In the genomic region with DNA sequence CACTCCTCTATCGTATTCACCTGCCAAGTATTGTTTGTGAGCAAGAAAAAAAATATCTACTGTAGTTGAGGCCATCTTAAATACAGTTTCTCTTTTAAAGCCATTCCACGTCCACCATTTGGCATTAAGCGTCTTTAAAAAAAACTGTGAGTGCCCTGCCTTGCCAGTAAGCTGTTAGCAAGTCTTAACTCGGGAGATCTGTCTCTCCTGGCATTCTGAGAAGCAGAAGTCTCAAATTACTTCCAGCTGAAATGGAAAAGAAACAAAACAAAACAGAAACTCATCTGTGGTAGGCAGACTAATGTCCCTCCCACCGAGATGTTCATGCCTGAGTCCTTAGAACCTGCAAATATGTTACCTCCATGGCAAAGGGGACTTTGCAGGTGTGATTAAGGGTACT, we compare ENCODE assay signal across 10 cellular contexts.
DNase-seq lines count a peak whose midpoint lies in the region; ATAC-seq and TF ChIP-seq lines count a peak whose summit lies in the region.
"Had no signal": no experiment of that assay in that cellular context is flagged by ENCODE, and none has a peak within 500 bp of the region (broad histone marks: within the 10 kb centered on the region; RNA-seq: fewer than 3 reads in every experiment).

No MANE protein-coding gene starts in this region.

- TF ChIP-seq CTCF in RWPE2 (IDR thresholded peaks at IDR 0.05; ENCODE audit: poor library complexity, severe bottlenecking) = no peak
- no peak for TF ChIP-seq CTCF in prostate gland (IDR thresholded peaks at IDR 0.05)
- TF ChIP-seq CTCF in GM23338 (conservative IDR thresholded peaks at IDR 0.05; ENCODE audit: low read depth in 2 of 2) = no peak
- no peak for TF ChIP-seq CTCF in BE2C (IDR thresholded peaks at IDR 0.05; ENCODE audit: low read depth, low read length)

- no peak overlapping the region for H3K4me3 Mint-ChIP-seq in activated T-helper 17 cell treated with anti-CD3 and anti-CD28 coated beads, Interleukin-2, amount 50 U/mL, for 72 hours
- H3K4me3 Mint-ChIP-seq in GM23338 = no peak overlapping the region
- H3K4me3 Mint-ChIP-seq: stimulated activated naive CD8-positive, alpha-beta T cell treated with anti-CD3 and anti-CD28 coated beads, Interleukin-15, Interleukin-2, amounts not matched to agents 100 ng/mL and 50 ng/mL, for 24 hours had no signal

- no peaks in the 10 kb centered on the region for H3K9me2 ChIP-seq in GM23338 (ENCODE audit: insufficient read depth)

- H4K20me1 ChIP-seq in GM23338 (replicated peaks; ENCODE audit: insufficient read depth) = no peaks in the 10 kb centered on the region

- H3K27me3 ChIP-seq in RWPE2 (ENCODE audit: insufficient read depth, poor library complexity, severe bottlenecking) (no peaks in the 10 kb centered on the region), prostate gland (replicated peaks; ENCODE audit: insufficient read depth) (no peaks in the 10 kb centered on the region), GM23338 (ENCODE audit: insufficient read depth) (no peaks in the 10 kb centered on the region), BE2C (no peaks in the 10 kb centered on the region)
- H3K27me3 ChIP-seq: dorsolateral prefrontal cortex had no signal

- H3K27ac ChIP-seq in RWPE2 (ENCODE audit: poor library complexity, severe bottlenecking) (peak overlapping the region; percentile 79), prostate gland (peak overlapping the region; percentile 84 to 90), GM23338 (ENCODE audit: low read depth) (no peak overlapping the region)

- H3K9me3 ChIP-seq in RWPE2 (ENCODE audit: severe bottlenecking) (no peaks in the 10 kb centered on the region), prostate gland (no peaks in the 10 kb centered on the region), BE2C (no peaks in the 10 kb centered on the region)

- H3K36me3 ChIP-seq in RWPE2 (ENCODE audit: low read depth) (no peaks in the 10 kb centered on the region), prostate gland (no peaks in the 10 kb centered on the region), GM23338 (ENCODE audit: insufficient read depth) (no peaks in the 10 kb centered on the region), BE2C (peaks cover 2% of the 10 kb centered on the region; the same call in 1 of the 2 replicates)

- H3K27ac Mint-ChIP-seq in activated T-helper 17 cell treated with anti-CD3 and anti-CD28 coated beads, Interleukin-2, amount 50 U/mL, for 72 hours = no peak overlapping the region
- no peak overlapping the region for H3K27ac Mint-ChIP-seq in GM23338
- H3K27ac Mint-ChIP-seq: stimulated activated naive CD8-positive, alpha-beta T cell treated with anti-CD3 and anti-CD28 coated beads, Interleukin-15, Interleukin-2, amounts not matched to agents 100 ng/mL and 50 ng/mL, for 24 hours had no signal

- no peaks in the 10 kb centered on the region for H3K79me2 ChIP-seq in GM23338 (replicated peaks; ENCODE audit: insufficient read depth)

- no peak overlapping the region for H3K4me2 ChIP-seq in GM23338

- intact Hi-C loops in prostate gland (cut with DNase I) = no loop called here

- WGBS in prostate gland = 5% methylated on average over 5 of the region's 5 CpGs

- no peak overlapping the region for H2AFZ ChIP-seq in GM23338

- no peak for TF ChIP-seq POLR2A in prostate gland (IDR thresholded peaks at IDR 0.05)

- peaks cover 29% of the 10 kb centered on the region for H3K36me3 Mint-ChIP-seq in activated T-helper 17 cell treated with anti-CD3 and anti-CD28 coated beads, Interleukin-2, amount 50 U/mL, for 72 hours (ENCODE audit: low read depth)
- H3K36me3 Mint-ChIP-seq in GM23338 (ENCODE audit: low read depth) = no peaks in the 10 kb centered on the region; the same call in 2 of the 3 replicates

- H3K4me1 ChIP-seq in RWPE2 (ENCODE audit: insufficient read depth, poor library complexity, severe bottlenecking) = peaks cover 32% of the 10 kb centered on the region
- no peaks in the 10 kb centered on the region for H3K4me1 ChIP-seq in prostate gland (replicated peaks)
- H3K4me1 ChIP-seq in GM23338 (ENCODE audit: insufficient read depth) = peaks cover 14% of the 10 kb centered on the region
- peaks cover 8% of the 10 kb centered on the region; the same call in 1 of the 2 replicates for H3K4me1 ChIP-seq in BE2C

- H3K9me3 Mint-ChIP-seq in activated T-helper 17 cell treated with anti-CD3 and anti-CD28 coated beads, Interleukin-2, amount 50 U/mL, for 72 hours = no peaks in the 10 kb centered on the region
- H3K9me3 Mint-ChIP-seq in GM23338 = no peaks in the 10 kb centered on the region

- H3K27me3 Mint-ChIP-seq in activated T-helper 17 cell treated with anti-CD3 and anti-CD28 coated beads, Interleukin-2, amount 50 U/mL, for 72 hours = no peaks in the 10 kb centered on the region
- peaks cover 2% of the 10 kb centered on the region for H3K27me3 Mint-ChIP-seq in GM23338 (ENCODE audit: insufficient read depth, low read depth, poor library complexity)
- H3K27me3 Mint-ChIP-seq: stimulated activated naive CD8-positive, alpha-beta T cell treated with anti-CD3 and anti-CD28 coated beads, Interleukin-15, Interleukin-2, amounts not matched to agents 100 ng/mL and 50 ng/mL, for 24 hours had no signal

- ATAC-seq in RWPE2 (ENCODE audit: low read depth) (peak; percentile 60), GM23338 (no peak)
- no peak for ATAC-seq in activated T-helper 17 cell treated with anti-CD3 and anti-CD28 coated beads, Interleukin-2, amount 50 U/mL, for 72 hours (replicated peaks)

- H3K4me3 ChIP-seq in RWPE2 (ENCODE audit: severe bottlenecking) (no peak overlapping the region), prostate gland (no peak overlapping the region), GM23338 (no peak overlapping the region), BE2C (ENCODE audit: low read depth, low read length) (no peak overlapping the region)
- H3K4me3 ChIP-seq: dorsolateral prefrontal cortex had no signal

- H3F3A ChIP-seq in GM23338 (replicated peaks; ENCODE audit: low read depth) = no peaks in the 10 kb centered on the region

- H3K4me1 Mint-ChIP-seq in activated T-helper 17 cell treated with anti-CD3 and anti-CD28 coated beads, Interleukin-2, amount 50 U/mL, for 72 hours = peaks cover 16% of the 10 kb centered on the region
- H3K4me1 Mint-ChIP-seq in GM23338 = peaks cover 20% of the 10 kb centered on the region

- peak; percentile 67 for DNase-seq in AG20443 (ENCODE audit: low spot score)
- no peak for DNase-seq in RWPE2 (ENCODE audit: low spot score)
- DNase-seq in fibroblast of peridontal ligament (ENCODE audit: extremely low read depth) = peak; percentile 95
- DNase-seq in prostate gland (ENCODE audit: low spot score) = peak; percentile 73
- no peak for DNase-seq in activated CD8-positive, alpha-beta memory T cell treated with anti-CD3 and anti-CD28 coated beads for 24 hours
- DNase-seq in GM23338 (ENCODE audit: low spot score) = no peak
- no peak for DNase-seq in BE2C
- DNase-seq: dorsolateral prefrontal cortex had no signal

TF ChIP-seq in GM23338, 12 proteins besides CTCF, POLR2A, EP300 and RAD21 (continues in another document):
- TF ChIP-seq, protein P1, sequence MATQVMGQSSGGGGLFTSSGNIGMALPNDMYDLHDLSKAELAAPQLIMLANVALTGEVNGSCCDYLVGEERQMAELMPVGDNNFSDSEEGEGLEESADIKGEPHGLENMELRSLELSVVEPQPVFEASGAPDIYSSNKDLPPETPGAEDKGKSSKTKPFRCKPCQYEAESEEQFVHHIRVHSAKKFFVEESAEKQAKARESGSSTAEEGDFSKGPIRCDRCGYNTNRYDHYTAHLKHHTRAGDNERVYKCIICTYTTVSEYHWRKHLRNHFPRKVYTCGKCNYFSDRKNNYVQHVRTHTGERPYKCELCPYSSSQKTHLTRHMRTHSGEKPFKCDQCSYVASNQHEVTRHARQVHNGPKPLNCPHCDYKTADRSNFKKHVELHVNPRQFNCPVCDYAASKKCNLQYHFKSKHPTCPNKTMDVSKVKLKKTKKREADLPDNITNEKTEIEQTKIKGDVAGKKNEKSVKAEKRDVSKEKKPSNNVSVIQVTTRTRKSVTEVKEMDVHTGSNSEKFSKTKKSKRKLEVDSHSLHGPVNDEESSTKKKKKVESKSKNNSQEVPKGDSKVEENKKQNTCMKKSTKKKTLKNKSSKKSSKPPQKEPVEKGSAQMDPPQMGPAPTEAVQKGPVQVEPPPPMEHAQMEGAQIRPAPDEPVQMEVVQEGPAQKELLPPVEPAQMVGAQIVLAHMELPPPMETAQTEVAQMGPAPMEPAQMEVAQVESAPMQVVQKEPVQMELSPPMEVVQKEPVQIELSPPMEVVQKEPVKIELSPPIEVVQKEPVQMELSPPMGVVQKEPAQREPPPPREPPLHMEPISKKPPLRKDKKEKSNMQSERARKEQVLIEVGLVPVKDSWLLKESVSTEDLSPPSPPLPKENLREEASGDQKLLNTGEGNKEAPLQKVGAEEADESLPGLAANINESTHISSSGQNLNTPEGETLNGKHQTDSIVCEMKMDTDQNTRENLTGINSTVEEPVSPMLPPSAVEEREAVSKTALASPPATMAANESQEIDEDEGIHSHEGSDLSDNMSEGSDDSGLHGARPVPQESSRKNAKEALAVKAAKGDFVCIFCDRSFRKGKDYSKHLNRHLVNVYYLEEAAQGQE (IDR thresholded peaks at IDR 0.05; ENCODE audit: unreplicated experiment) = no peak
- TF ChIP-seq NANOG (IDR thresholded peaks at IDR 0.05; ENCODE audit: borderline replicate concordance) = no peak
- TF ChIP-seq POLR2AphosphoS5 (IDR thresholded peaks at IDR 0.05; ENCODE audit: low read depth) = no peak
- no peak for TF ChIP-seq JUNB (IDR thresholded peaks at IDR 0.05; ENCODE audit: unreplicated experiment)
- TF ChIP-seq EZH2 (IDR thresholded peaks at IDR 0.05; ENCODE audit: low read depth, unreplicated experiment) = no peak

Comparison
In these comparisons a context has a peak if more than half of its experiments do, and no peak if none do; other contexts are left out.
1. DNase-seq: peak in AG20443 (single experiment), fibroblast of peridontal ligament (single experiment) and prostate gland (single experiment); none in RWPE2 (single experiment), activated CD8-positive, alpha-beta memory T cell treated with anti-CD3 and anti-CD28 coated beads for 24 hours (single experiment), GM23338 (single experiment) and BE2C (single experiment).